In the genomic region with DNA sequence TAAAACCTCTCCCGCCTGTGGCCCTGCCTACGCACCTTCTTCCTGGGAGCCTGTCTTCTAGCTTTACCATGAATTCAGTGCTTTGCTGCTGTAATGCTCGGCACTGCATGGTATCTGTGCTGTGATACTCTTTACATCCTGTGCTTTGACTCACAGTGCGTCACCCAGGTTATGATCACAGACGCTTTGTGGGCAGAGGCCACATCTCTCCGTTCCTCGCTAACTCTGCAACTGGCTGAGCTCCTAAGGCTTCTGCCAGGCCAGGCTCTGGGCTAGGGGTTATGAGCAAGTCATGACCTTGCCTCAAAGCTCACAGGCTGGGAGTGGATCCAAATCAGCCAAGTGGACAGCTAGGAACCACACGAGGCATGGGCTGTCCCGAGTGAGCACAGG, we compare ENCODE assay signal across 2 cellular contexts.
TF ChIP-seq lines count a peak whose summit lies in the region.

No MANE protein-coding gene starts in this region.

TF ChIP-seq in liver, 16 proteins besides CTCF, POLR2A, EP300 and RAD21:
- peak; percentile 53 to 69 for TF ChIP-seq RXRA (IDR thresholded peaks at IDR 0.05)
- TF ChIP-seq, protein P1, sequence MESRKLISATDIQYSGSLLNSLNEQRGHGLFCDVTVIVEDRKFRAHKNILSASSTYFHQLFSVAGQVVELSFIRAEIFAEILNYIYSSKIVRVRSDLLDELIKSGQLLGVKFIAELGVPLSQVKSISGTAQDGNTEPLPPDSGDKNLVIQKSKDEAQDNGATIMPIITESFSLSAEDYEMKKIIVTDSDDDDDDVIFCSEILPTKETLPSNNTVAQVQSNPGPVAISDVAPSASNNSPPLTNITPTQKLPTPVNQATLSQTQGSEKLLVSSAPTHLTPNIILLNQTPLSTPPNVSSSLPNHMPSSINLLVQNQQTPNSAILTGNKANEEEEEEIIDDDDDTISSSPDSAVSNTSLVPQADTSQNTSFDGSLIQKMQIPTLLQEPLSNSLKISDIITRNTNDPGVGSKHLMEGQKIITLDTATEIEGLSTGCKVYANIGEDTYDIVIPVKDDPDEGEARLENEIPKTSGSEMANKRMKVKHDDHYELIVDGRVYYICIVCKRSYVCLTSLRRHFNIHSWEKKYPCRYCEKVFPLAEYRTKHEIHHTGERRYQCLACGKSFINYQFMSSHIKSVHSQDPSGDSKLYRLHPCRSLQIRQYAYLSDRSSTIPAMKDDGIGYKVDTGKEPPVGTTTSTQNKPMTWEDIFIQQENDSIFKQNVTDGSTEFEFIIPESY (IDR thresholded peaks at IDR 0.05), result no peak
TF ChIP-seq in liver: peak in this region for 1.

TF ChIP-seq in HepG2, 621 proteins besides CTCF, POLR2A, EP300 and RAD21:
- TF ChIP-seq SETDB1 (CRISPR knock-in tag; IDR thresholded peaks at IDR 0.05; ENCODE audit: borderline replicate concordance) (no peak), KDM6A (CRISPR knock-in tag; IDR thresholded peaks at IDR 0.05; ENCODE audit: low read depth) (no peak), NFE2 (CRISPR knock-in tag; IDR thresholded peaks at IDR 0.05) (no peak), ZNF282 (IDR thresholded peaks at IDR 0.05; ENCODE audit: partially characterized antibody) (no peak), ZNF564 (CRISPR knock-in tag; IDR thresholded peaks at IDR 0.05) (no peak), SMAD3 (CRISPR knock-in tag; IDR thresholded peaks at IDR 0.05) (no peak), TSC22D2 (CRISPR knock-in tag; IDR thresholded peaks at IDR 0.05; ENCODE audit: borderline replicate concordance) (no peak), GATA4 (IDR thresholded peaks at IDR 0.05; ENCODE audit: borderline replicate concordance, low read depth) (no peak), KDM5B (CRISPR knock-in tag; IDR thresholded peaks at IDR 0.05; ENCODE audit: borderline replicate concordance) (no peak), ONECUT2 (CRISPR knock-in tag; IDR thresholded peaks at IDR 0.05) (no peak), ZNF780A (CRISPR knock-in tag; IDR thresholded peaks at IDR 0.05) (no peak)
- TF ChIP-seq, protein P2, sequence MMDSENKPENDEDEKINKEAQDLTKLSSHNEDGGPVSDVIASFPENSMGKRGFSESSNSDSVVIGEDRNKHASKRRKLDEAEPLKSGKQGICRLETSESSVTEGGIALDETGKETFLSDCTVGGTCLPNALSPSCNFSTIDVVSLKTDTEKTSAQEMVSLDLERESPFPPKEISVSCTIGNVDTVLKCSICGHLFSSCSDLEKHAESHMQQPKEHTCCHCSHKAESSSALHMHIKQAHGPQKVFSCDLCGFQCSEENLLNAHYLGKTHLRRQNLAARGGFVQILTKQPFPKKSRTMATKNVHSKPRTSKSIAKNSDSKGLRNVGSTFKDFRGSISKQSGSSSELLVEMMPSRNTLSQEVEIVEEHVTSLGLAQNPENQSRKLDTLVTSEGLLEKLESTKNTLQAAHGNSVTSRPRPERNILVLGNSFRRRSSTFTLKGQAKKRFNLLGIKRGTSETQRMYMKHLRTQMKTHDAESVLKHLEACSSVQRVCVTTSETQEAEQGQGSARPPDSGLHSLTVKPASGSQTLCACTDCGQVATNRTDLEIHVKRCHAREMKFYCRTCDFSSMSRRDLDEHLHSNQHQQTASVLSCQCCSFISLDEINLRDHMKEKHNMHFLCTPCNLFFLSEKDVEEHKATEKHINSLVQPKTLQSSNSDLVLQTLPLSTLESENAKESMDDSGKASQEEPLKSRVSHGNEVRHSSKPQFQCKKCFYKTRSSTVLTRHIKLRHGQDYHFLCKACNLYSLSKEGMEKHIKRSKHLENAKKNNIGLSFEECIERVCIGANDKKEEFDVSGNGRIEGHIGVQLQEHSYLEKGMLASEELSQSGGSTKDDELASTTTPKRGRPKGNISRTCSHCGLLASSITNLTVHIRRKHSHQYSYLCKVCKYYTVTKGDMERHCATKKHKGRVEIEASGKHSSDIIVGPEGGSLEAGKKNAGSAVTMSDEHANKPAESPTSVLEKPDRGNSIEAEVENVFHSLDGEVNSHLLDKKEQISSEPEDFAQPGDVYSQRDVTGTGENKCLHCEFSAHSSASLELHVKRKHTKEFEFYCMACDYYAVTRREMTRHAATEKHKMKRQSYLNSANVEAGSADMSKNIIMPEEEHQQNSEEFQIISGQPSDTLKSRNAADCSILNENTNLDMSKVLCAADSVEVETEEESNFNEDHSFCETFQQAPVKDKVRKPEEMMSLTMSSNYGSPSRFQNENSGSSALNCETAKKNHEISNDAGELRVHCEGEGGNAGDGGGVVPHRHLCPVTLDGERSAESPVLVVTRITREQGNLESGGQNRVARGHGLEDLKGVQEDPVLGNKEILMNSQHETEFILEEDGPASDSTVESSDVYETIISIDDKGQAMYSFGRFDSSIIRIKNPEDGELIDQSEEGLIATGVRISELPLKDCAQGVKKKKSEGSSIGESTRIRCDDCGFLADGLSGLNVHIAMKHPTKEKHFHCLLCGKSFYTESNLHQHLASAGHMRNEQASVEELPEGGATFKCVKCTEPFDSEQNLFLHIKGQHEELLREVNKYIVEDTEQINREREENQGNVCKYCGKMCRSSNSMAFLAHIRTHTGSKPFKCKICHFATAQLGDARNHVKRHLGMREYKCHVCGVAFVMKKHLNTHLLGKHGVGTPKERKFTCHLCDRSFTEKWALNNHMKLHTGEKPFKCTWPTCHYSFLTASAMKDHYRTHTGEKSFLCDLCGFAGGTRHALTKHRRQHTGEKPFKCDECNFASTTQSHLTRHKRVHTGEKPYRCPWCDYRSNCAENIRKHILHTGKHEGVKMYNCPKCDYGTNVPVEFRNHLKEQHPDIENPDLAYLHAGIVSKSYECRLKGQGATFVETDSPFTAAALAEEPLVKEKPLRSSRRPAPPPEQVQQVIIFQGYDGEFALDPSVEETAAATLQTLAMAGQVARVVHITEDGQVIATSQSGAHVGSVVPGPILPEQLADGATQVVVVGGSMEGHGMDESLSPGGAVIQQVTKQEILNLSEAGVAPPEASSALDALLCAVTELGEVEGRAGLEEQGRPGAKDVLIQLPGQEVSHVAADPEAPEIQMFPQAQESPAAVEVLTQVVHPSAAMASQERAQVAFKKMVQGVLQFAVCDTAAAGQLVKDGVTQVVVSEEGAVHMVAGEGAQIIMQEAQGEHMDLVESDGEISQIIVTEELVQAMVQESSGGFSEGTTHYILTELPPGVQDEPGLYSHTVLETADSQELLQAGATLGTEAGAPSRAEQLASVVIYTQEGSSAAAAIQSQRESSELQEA (CRISPR knock-in tag; IDR thresholded peaks at IDR 0.05; ENCODE audit: not compliant biosample characterization), result no peak
- TF ChIP-seq, protein P3, sequence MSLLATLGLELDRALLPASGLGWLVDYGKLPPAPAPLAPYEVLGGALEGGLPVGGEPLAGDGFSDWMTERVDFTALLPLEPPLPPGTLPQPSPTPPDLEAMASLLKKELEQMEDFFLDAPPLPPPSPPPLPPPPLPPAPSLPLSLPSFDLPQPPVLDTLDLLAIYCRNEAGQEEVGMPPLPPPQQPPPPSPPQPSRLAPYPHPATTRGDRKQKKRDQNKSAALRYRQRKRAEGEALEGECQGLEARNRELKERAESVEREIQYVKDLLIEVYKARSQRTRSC (CRISPR knock-in tag; IDR thresholded peaks at IDR 0.05; ENCODE audit: low read depth), result no peak
- TF ChIP-seq, protein P4, sequence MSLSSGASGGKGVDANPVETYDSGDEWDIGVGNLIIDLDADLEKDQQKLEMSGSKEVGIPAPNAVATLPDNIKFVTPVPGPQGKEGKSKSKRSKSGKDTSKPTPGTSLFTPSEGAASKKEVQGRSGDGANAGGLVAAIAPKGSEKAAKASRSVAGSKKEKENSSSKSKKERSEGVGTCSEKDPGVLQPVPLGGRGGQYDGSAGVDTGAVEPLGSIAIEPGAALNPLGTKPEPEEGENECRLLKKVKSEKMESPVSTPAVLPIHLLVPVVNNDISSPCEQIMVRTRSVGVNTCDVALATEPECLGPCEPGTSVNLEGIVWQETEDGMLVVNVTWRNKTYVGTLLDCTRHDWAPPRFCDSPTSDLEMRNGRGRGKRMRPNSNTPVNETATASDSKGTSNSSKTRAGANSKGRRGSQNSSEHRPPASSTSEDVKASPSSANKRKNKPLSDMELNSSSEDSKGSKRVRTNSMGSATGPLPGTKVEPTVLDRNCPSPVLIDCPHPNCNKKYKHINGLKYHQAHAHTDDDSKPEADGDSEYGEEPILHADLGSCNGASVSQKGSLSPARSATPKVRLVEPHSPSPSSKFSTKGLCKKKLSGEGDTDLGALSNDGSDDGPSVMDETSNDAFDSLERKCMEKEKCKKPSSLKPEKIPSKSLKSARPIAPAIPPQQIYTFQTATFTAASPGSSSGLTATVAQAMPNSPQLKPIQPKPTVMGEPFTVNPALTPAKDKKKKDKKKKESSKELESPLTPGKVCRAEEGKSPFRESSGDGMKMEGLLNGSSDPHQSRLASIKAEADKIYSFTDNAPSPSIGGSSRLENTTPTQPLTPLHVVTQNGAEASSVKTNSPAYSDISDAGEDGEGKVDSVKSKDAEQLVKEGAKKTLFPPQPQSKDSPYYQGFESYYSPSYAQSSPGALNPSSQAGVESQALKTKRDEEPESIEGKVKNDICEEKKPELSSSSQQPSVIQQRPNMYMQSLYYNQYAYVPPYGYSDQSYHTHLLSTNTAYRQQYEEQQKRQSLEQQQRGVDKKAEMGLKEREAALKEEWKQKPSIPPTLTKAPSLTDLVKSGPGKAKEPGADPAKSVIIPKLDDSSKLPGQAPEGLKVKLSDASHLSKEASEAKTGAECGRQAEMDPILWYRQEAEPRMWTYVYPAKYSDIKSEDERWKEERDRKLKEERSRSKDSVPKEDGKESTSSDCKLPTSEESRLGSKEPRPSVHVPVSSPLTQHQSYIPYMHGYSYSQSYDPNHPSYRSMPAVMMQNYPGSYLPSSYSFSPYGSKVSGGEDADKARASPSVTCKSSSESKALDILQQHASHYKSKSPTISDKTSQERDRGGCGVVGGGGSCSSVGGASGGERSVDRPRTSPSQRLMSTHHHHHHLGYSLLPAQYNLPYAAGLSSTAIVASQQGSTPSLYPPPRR (CRISPR knock-in tag; IDR thresholded peaks at IDR 0.05; ENCODE audit: borderline replicate concordance), result no peak
- TF ChIP-seq, protein P5, sequence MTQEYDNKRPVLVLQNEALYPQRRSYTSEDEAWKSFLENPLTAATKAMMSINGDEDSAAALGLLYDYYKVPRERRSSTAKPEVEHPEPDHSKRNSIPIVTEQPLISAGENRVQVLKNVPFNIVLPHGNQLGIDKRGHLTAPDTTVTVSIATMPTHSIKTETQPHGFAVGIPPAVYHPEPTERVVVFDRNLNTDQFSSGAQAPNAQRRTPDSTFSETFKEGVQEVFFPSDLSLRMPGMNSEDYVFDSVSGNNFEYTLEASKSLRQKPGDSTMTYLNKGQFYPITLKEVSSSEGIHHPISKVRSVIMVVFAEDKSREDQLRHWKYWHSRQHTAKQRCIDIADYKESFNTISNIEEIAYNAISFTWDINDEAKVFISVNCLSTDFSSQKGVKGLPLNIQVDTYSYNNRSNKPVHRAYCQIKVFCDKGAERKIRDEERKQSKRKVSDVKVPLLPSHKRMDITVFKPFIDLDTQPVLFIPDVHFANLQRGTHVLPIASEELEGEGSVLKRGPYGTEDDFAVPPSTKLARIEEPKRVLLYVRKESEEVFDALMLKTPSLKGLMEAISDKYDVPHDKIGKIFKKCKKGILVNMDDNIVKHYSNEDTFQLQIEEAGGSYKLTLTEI (CRISPR knock-in tag; conservative IDR thresholded peaks at IDR 0.05), result no peak
